11 cellular contexts compared by ENCODE assay signal in the genomic region with DNA sequence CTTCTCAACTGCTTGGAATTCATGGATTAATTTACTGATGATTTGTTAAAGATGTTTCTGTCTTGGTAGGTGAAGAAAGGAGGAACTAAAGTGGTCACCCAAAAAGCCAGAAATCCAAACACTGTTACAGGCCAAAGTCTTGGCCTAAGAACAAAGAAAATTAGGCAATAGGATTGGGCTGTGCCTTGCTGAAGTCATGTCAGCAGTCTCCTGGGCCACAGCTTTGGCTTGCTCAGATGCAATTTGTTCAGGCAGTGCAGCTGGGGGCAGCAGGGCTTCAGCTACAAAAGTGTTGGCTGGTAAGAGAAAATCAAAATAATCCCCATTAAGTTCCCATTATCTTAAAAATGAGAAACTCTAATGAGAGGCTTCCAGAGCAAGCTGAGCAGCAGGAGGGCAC. TPM values are rescaled to one million over a fixed set of nuclear protein-coding genes. Genes with fewer than 3 reads are reported as not detected.
DNase-seq lines count a peak whose midpoint lies in the region; FAIRE-seq and TF ChIP-seq lines count a peak whose summit lies in the region.
"Had no signal": no experiment of that assay in that cellular context is flagged by ENCODE, and none has a peak within 500 bp of the region (broad histone marks: within the 10 kb centered on the region; RNA-seq: fewer than 3 reads in every experiment).

No MANE protein-coding gene starts in this region.

- H3K27me3 ChIP-seq in sigmoid colon, result no peaks in the 10 kb centered on the region

- no peaks in the 10 kb centered on the region for H3K36me3 ChIP-seq in sigmoid colon
- H3K36me3 ChIP-seq: WERI-Rb-1 had no signal

- FAIRE-seq in H54 (lab: Jason Lieb, UNC), result no peak
- FAIRE-seq: bronchial epithelial cell had no signal

- peak overlapping the region; percentile 51 to 83 (median 82) for H3K27ac ChIP-seq in sigmoid colon
- H3K27ac ChIP-seq: WERI-Rb-1 had no signal

- peaks cover 0 to 69% (median 53%) of the 10 kb centered on the region in 4 donors for H3K4me1 ChIP-seq in sigmoid colon

- TF ChIP-seq POLR2A in sigmoid colon (IDR thresholded peaks at IDR 0.05) (no peak), H54 (IDR thresholded peaks at IDR 0.05; ENCODE audit: low read depth, low read length) (no peak)

- intact Hi-C loops in sigmoid colon (cut with DNase I), result no loop called here

- TF ChIP-seq EP300 in sigmoid colon (IDR thresholded peaks at IDR 0.05), result no peak

- TF ChIP-seq CTCF in fibroblast of villous mesenchyme (IDR thresholded peaks at IDR 0.05; ENCODE audit: insufficient read depth, low read depth, low read length) (no peak), sigmoid colon (IDR thresholded peaks at IDR 0.05) (no peak), GM10266 (IDR thresholded peaks at IDR 0.05; ENCODE audit: control insufficient read depth, insufficient read depth, low read depth, missing control alignments) (no peak)

- H3K9me3 ChIP-seq in sigmoid colon, result no peaks in the 10 kb centered on the region

- peak; percentile 31 for DNase-seq in HCEC 1CT
- DNase-seq in SKM-1 (lab: John Stamatoyannopoulos, UW; ENCODE audit: unreplicated experiment), result peak; percentile 41
- DNase-seq in fibroblast of villous mesenchyme (ENCODE audit: low read depth), result peak; percentile 29
- DNase-seq in sigmoid colon, result peak; percentile 84
- DNase-seq in H54 (ENCODE audit: insufficient read length, low spot score), result no peak
- DNase-seq in T1000 (lab: John Stamatoyannopoulos, UW), result no peak
- DNase-seq in GM10266 (ENCODE audit: extremely low spot score), result no peak
- no peak for DNase-seq in stimulated activated naive CD4-positive, alpha-beta T cell treated with Interleukin-2 at 50 U/mL for 16 hours (lab: John Stamatoyannopoulos, UW)
- DNase-seq: NCI-H2171, WERI-Rb-1 had no signal

- H3K4me3 ChIP-seq in fibroblast of villous mesenchyme (ENCODE audit: low read depth, low read length) (no peak overlapping the region), sigmoid colon (no peak overlapping the region)

RNA-seq across cellular contexts. Expression of gene RAP1A, which starts 14.0 kb away (rescaled TPM):
- total RNA-seq in fibroblast of villous mesenchyme (13.5 and 25.5 TPM in 2 replicates), sigmoid colon (100 to 1,000 TPM; 213 to 381 (median 301) TPM)
- polyA plus RNA-seq in sigmoid colon, result 100 to 1,000 TPM in 2 of 3 donors, 10 to 100 TPM in 1; 87.5 to 205 (median 178) TPM

Comparison
In these comparisons a context has a peak if more than half of its experiments do, and no peak if none do; other contexts are left out.
1. DNase-seq: peak in HCEC 1CT (single experiment), SKM-1 (single experiment), fibroblast of villous mesenchyme (single experiment) and sigmoid colon (single experiment); none in H54 (single experiment), T1000 (single experiment), GM10266 (single experiment) and stimulated activated naive CD4-positive, alpha-beta T cell treated with Interleukin-2 at 50 U/mL for 16 hours (single experiment).